9 cellular contexts compared by ENCODE assay signal in genomic region chr9:136665111-136665703, GRCh38. TPM values are rescaled to one million over a fixed set of nuclear protein-coding genes. Genes with fewer than 3 reads are reported as not detected.
A peak's percentile ranks its signal among the peaks of the same experiment; 100 is the strongest.
DNase-seq lines count a peak whose midpoint lies in the region; TF ChIP-seq lines count a peak whose summit lies in the region.
"Had no signal": no experiment of that assay in that cellular context is flagged by ENCODE, and none has a peak within 500 bp of the region (broad histone marks: within the 10 kb centered on the region; RNA-seq: fewer than 3 reads in every experiment).

No MANE protein-coding gene starts in this region.

- TF ChIP-seq CTCF in mammary epithelial cell (conservative IDR thresholded peaks at IDR 0.05 in 1 of 2, IDR thresholded peaks at IDR 0.05 in 1 of 2; ENCODE audit: extremely low read depth in 1 of 2, insufficient read depth in 1 of 2, low read depth in 1 of 2, low read length in 2 of 2) (no peak), OCI-LY7 (conservative IDR thresholded peaks at IDR 0.05; ENCODE audit: low read length) (no peak)

- H3K9me2 ChIP-seq in OCI-LY7 (ENCODE audit: insufficient read depth, low read length): no peaks in the 10 kb centered on the region

- H2AK5ac ChIP-seq in mesenchymal stem cell (ENCODE audit: low read length, severe bottlenecking): no peak overlapping the region

- H3K27me3 ChIP-seq in mammary epithelial cell (ENCODE audit: insufficient read depth, low read length): no peaks in the 10 kb centered on the region
- H3K27me3 ChIP-seq in mesenchymal stem cell (ENCODE audit: control insufficient read depth in 1 of 2, insufficient read depth in 1 of 2, low read length in 2 of 2): peaks cover 0 to 61% of the 10 kb centered on the region in 2 experiments

- no peak overlapping the region for H3K23ac ChIP-seq in mesenchymal stem cell (ENCODE audit: low read length in 2 of 2)

- H2BK12ac ChIP-seq in mesenchymal stem cell (ENCODE audit: low read length in 2 of 2): peak overlapping the region in 1 of 2 experiments; percentile 56

- H3K4me1 ChIP-seq in ES-I3 (ENCODE audit: insufficient read depth, low read length): no peaks in the 10 kb centered on the region
- H3K4me1 ChIP-seq in mammary epithelial cell (ENCODE audit: insufficient read depth, low read length): peaks cover 6% of the 10 kb centered on the region
- peaks cover 57% of the 10 kb centered on the region for H3K4me1 ChIP-seq in mesenchymal stem cell (ENCODE audit: control insufficient read depth, insufficient read depth, low read depth, low read length)
- H3K4me1 ChIP-seq in OCI-LY7 (ENCODE audit: insufficient read depth, low read length, poor library complexity, severe bottlenecking): peaks cover 4% of the 10 kb centered on the region

- in situ Hi-C loops in mammary epithelial cell (cut with MboI; ENCODE audit: low sequenced_read_pairs in 2 of 2): no loop called here

- H3K36me3 ChIP-seq in ES-I3 (ENCODE audit: insufficient read depth, low read length) (no peaks in the 10 kb centered on the region), mammary epithelial cell (ENCODE audit: insufficient read depth, low read length) (no peaks in the 10 kb centered on the region), mesenchymal stem cell (ENCODE audit: control insufficient read depth in 1 of 2, insufficient read depth in 2 of 2, low read depth in 1 of 2, low read length in 2 of 2) (peaks cover 0 to 14% of the 10 kb centered on the region in 2 experiments), OCI-LY7 (ENCODE audit: insufficient read depth, low read length) (no peaks in the 10 kb centered on the region)
- H3K36me3 ChIP-seq: SJSA1 had no signal

- peak overlapping the region; percentile 24 for H2BK120ac ChIP-seq in mesenchymal stem cell (ENCODE audit: low read depth, low read length)

- H4K8ac ChIP-seq in mesenchymal stem cell (ENCODE audit: low read length): peak overlapping the region; percentile 83

- H3K4ac ChIP-seq in mesenchymal stem cell (ENCODE audit: low read depth in 1 of 2, low read length in 2 of 2): peak overlapping the region; percentile 53 to 75

- H3K4me3 ChIP-seq in mammary epithelial cell (replicated peaks in 1 of 3; ENCODE audit: insufficient read depth in 1 of 3, low read depth in 2 of 3, low read length in 3 of 3) (peak overlapping the region in 2 of 3 experiments; percentile 25 to 38), mesenchymal stem cell (ENCODE audit: insufficient read depth in 1 of 2, low read depth in 1 of 2, low read length in 2 of 2) (peak overlapping the region; percentile 33 to 75), OCI-LY7 (ENCODE audit: low read depth, low read length, poor library complexity, severe bottlenecking) (no peak overlapping the region)
- H3K4me3 ChIP-seq: SJSA1 had no signal

- DNase-seq in NCI-H460 (ENCODE audit: extremely low read depth, low read depth) (peak; percentile 34), mammary epithelial cell (no peak), mesenchymal stem cell (peak; percentile 41), NCI-H1694 treated with DMSO at 0.1 percent for 48 hours (lab: John Stamatoyannopoulos, UW) (no peak), OCI-LY7 (ENCODE audit: low spot score) (no peak), NCI-H446 treated with DMSO at 0.1 percent for 48 hours (lab: John Stamatoyannopoulos, UW) (no peak)
- DNase-seq in activated effector memory CD4-positive, alpha-beta T cell treated with anti-CD3 and anti-CD28 coated beads, Interleukin-2, amount 50 U/mL, for 16 hours: no peak

- CTCF ChIA-PET in mammary epithelial cell (lab: Charles Lee; ENCODE audit: low non-redundant PET): no interaction called here
- CTCF ChIA-PET in OCI-LY7 (lab: Charles Lee; ENCODE audit: unreplicated experiment): no interaction called here

- dilution Hi-C loops in mammary epithelial cell (cut with HindIII; ENCODE audit: low sequenced_read_pairs): no loop called here

- no peaks in the 10 kb centered on the region for H3K79me2 ChIP-seq in mammary epithelial cell (ENCODE audit: insufficient read depth, low read length)
- no peaks in the 10 kb centered on the region for H3K79me2 ChIP-seq in OCI-LY7 (ENCODE audit: insufficient read depth, low read depth, low read length)

- peak overlapping the region; percentile 74 for H3K4me2 ChIP-seq in mammary epithelial cell (ENCODE audit: insufficient read depth, low read depth, low read length)
- H3K4me2 ChIP-seq in mesenchymal stem cell (ENCODE audit: low read length, poor library complexity, severe bottlenecking): peak overlapping the region; percentile 80
- H3K4me2 ChIP-seq in OCI-LY7 (ENCODE audit: low read length): no peak overlapping the region

- H3K9me3 ChIP-seq in ES-I3 (ENCODE audit: control insufficient read depth, insufficient read depth, low read length) (no peaks in the 10 kb centered on the region), mammary epithelial cell (replicated peaks; ENCODE audit: insufficient read depth, low read length) (no peaks in the 10 kb centered on the region), mesenchymal stem cell (ENCODE audit: control insufficient read depth, low read length) (no peaks in the 10 kb centered on the region), OCI-LY7 (ENCODE audit: low read length) (no peaks in the 10 kb centered on the region)
- H3K9me3 ChIP-seq: SJSA1 had no signal

- intact Hi-C loops in mammary epithelial cell (cut with micrococcal nuclease) (no loop called here), OCI-LY7 (cut with micrococcal nuclease; ENCODE audit: unreplicated experiment) (no loop called here)

- H2AFZ ChIP-seq in mammary epithelial cell (ENCODE audit: low read depth, low read length) (no peak overlapping the region), mesenchymal stem cell (ENCODE audit: low read depth, low read length) (peak overlapping the region; percentile 74), OCI-LY7 (ENCODE audit: low read length) (no peak overlapping the region)

- H3K9ac ChIP-seq in ES-I3 (ENCODE audit: low read depth, low read length) (peak overlapping the region; percentile 50), mammary epithelial cell (ENCODE audit: insufficient read depth, low read length) (no peak overlapping the region), mesenchymal stem cell (ENCODE audit: low read length) (no peak overlapping the region)

- H4K20me1 ChIP-seq in mammary epithelial cell (ENCODE audit: insufficient read depth, low read length) (no peaks in the 10 kb centered on the region), OCI-LY7 (ENCODE audit: insufficient read depth, low read length) (no peaks in the 10 kb centered on the region)

- 49% methylated on average over 29 of the region's 49 CpGs for WGBS in mammary epithelial cell (ENCODE audit: low coverage, missing lambda C conversion rate)
- 15% methylated on average over 29 of the region's 49 CpGs for WGBS in mesenchymal stem cell

- peak overlapping the region; percentile 1 to 25 for H3K18ac ChIP-seq in mesenchymal stem cell (ENCODE audit: low read depth in 1 of 2, low read length in 2 of 2)

- POLR2A ChIA-PET in OCI-LY7 (lab: Charles Lee): no interaction called here

- peaks cover 12% of the 10 kb centered on the region for H3K79me1 ChIP-seq in mesenchymal stem cell (replicated peaks; ENCODE audit: low read length, poor library complexity, severe bottlenecking)

- no peak overlapping the region for H2BK5ac ChIP-seq in mesenchymal stem cell (ENCODE audit: low read depth, low read length, poor library complexity, severe bottlenecking)

- H3K27ac ChIP-seq in mammary epithelial cell (ENCODE audit: insufficient read depth, low read depth, low read length) (no peak overlapping the region), mesenchymal stem cell (ENCODE audit: low read length, poor library complexity, severe bottlenecking) (no peak overlapping the region), OCI-LY7 (ENCODE audit: low read depth, low read length, poor library complexity, severe bottlenecking) (no peak overlapping the region)
- H3K27ac ChIP-seq: SJSA1 had no signal

- H4K91ac ChIP-seq in mesenchymal stem cell (ENCODE audit: low read length): no peak overlapping the region

- peak overlapping the region in 1 of 2 experiments; percentile 2 for H3K14ac ChIP-seq in mesenchymal stem cell (ENCODE audit: low read length in 2 of 2)

- BruUV-seq in mammary epithelial cell (replicated peaks; lab: Mats Ljungman, UMichigan) (no TSS peak), OCI-LY7 (replicated peaks; lab: Mats Ljungman, UMichigan) (no TSS peak)

- H2BK15ac ChIP-seq in mesenchymal stem cell (ENCODE audit: low read depth, poor library complexity, severe bottlenecking): peak overlapping the region; percentile 82

RNA-seq across cellular contexts. Expression of gene EGFL7, which starts 2.5 kb away (rescaled TPM):
- 51.7 and 77.2 TPM in 2 replicates for total RNA-seq in NCI-H460 (2014; rRNA removed; shearing (Covaris generic))
- polyA plus RNA-seq in NCI-H460 (2014; cell fraction: nucleus; rRNA removed): 130 and 149 TPM in 2 replicates
- total RNA-seq in mammary epithelial cell (1 to 10 TPM; 2.8 to 8.2 TPM), OCI-LY7 (2022) (not detected in 2 replicates)
- polyA plus RNA-seq in mammary epithelial cell: 8.7 TPM
- polyA minus RNA-seq in mammary epithelial cell: 1.9 TPM
- 29.0 TPM for polyA plus RNA-seq in mesenchymal stem cell (2013, experiment 1 of 2)
- polyA plus RNA-seq in mesenchymal stem cell (2013, experiment 2 of 2): 30.0 TPM
- not detected in 2 replicates for total RNA-seq in OCI-LY7 (2014; rRNA removed; shearing (Covaris generic))

RNA-seq across cellular contexts. Expression of gene AGPAT2, which starts 22.1 kb away (rescaled TPM):
- total RNA-seq in NCI-H460 (2014; rRNA removed; shearing (Covaris generic)): 24.5 and 27.8 TPM in 2 replicates
- polyA plus RNA-seq in NCI-H460 (2014; cell fraction: nucleus; rRNA removed): 36.0 and 49.6 TPM in 2 replicates
- 10 to 100 TPM; 37.3 to 49.6 TPM for total RNA-seq in mammary epithelial cell
- 42.3 TPM for polyA plus RNA-seq in mammary epithelial cell
- 74.1 TPM for polyA minus RNA-seq in mammary epithelial cell
- polyA plus RNA-seq in mesenchymal stem cell (2013, experiment 1 of 2): 38.4 TPM
- 36.4 TPM for polyA plus RNA-seq in mesenchymal stem cell (2013, experiment 2 of 2)
- total RNA-seq in OCI-LY7 (2014; rRNA removed; shearing (Covaris generic)): 20.8 and 29.6 TPM in 2 replicates
- 15.2 and 18.3 TPM in 2 replicates for total RNA-seq in OCI-LY7 (2022)

RNA-seq across cellular contexts. Expression of gene DIPK1B, which starts 47.2 kb away (rescaled TPM):
- total RNA-seq in NCI-H460 (2014; rRNA removed; shearing (Covaris generic)): 14.1 and 14.4 TPM in 2 replicates
- 58.1 and 67.5 TPM in 2 replicates for polyA plus RNA-seq in NCI-H460 (2014; cell fraction: nucleus; rRNA removed)
- under 1 TPM; 0.35 to 0.50 TPM for total RNA-seq in mammary epithelial cell
- polyA plus RNA-seq in mammary epithelial cell: 0.33 TPM
- polyA minus RNA-seq in mammary epithelial cell: not detected
- 5.0 TPM for polyA plus RNA-seq in mesenchymal stem cell (2013, experiment 1 of 2)
- 4.6 TPM for polyA plus RNA-seq in mesenchymal stem cell (2013, experiment 2 of 2)
- total RNA-seq in OCI-LY7 (2014; rRNA removed; shearing (Covaris generic)): 13.3 and 13.9 TPM in 2 replicates
- 0.30 and 0.74 TPM in 2 replicates for total RNA-seq in OCI-LY7 (2022)
- total RNA-seq: SJSA1 had no signal

Comparison
In these comparisons a context has a peak if more than half of its experiments do, and no peak if none do; other contexts are left out.
1. DNase-seq: peak in NCI-H460 (single experiment) and mesenchymal stem cell (single experiment); none in mammary epithelial cell (single experiment), NCI-H1694 treated with DMSO at 0.1 percent for 48 hours (single experiment), OCI-LY7 (single experiment), NCI-H446 treated with DMSO at 0.1 percent for 48 hours (single experiment) and activated effector memory CD4-positive, alpha-beta T cell treated with anti-CD3 and anti-CD28 coated beads, Interleukin-2, amount 50 U/mL, for 16 hours (single experiment).